ENCODE assay signal across 8 cellular contexts in the genomic region with DNA sequence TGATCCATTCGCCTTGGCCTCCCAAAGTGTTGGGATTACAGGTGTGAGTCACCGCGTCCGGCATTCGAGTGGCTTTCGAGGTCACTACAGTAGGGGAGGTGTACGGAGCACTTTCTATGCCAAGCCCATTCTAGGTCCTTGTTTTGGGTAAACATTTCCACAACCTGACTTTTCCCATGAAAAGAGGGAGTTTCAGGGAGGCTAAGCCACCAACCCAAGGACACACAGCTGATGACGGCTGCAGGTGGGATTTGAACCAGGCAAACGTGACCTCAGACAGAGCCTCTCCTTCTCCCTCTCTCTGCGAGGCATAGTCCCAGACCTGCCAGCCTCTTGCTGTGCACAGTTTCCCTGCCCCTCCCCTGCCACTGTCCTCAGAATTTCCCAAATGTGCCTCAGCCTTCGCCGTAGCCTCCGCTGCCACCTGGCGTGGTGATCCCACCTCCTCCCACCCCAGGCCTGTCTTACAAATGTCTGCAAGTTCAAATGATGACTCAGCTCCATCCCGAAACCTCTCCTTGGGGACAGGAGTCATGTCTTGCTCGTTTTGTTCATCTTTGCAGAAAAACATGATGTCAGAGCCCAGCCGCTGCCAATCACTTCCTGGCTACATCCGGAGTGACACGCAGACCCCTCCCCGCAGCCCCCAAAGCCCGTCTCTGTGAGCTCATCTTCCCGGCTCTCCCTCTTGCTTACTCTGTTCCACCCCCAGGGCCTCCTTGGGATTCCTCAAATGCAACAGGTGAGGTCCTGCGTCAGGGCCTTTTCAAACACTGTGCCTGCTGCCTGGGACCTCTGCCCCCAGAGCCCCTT. TPM values are rescaled to one million over a fixed set of nuclear protein-coding genes. Genes with fewer than 3 reads are reported as not detected.
DNase-seq lines count a peak whose midpoint lies in the region; ATAC-seq, FAIRE-seq and TF ChIP-seq lines count a peak whose summit lies in the region.

No MANE protein-coding gene starts in this region.

- peaks cover 8% of the 10 kb centered on the region for H3K4me1 Mint-ChIP-seq in T-helper 1 cell treated with Interleukin-12 subunit alpha and Interleukin-12 subunit beta and Interleukin-4 antibody, amounts not matched to agents 30 μg/mL and 1 μg/mL, for 36 hours (ENCODE audit: low read depth)

- H3K27ac ChIP-seq in foreskin keratinocyte: no peak overlapping the region

- H3K27me3 Mint-ChIP-seq in T-helper 1 cell treated with Interleukin-12 subunit alpha and Interleukin-12 subunit beta and Interleukin-4 antibody, amounts not matched to agents 30 μg/mL and 1 μg/mL, for 36 hours (ENCODE audit: low read depth): no peaks in the 10 kb centered on the region

- H3K27me3 ChIP-seq in foreskin keratinocyte: no peaks in the 10 kb centered on the region

- no peaks in the 10 kb centered on the region for H3K36me3 Mint-ChIP-seq in T-helper 1 cell treated with Interleukin-12 subunit alpha and Interleukin-12 subunit beta and Interleukin-4 antibody, amounts not matched to agents 30 μg/mL and 1 μg/mL, for 36 hours (ENCODE audit: low read depth)

- H3K9me3 Mint-ChIP-seq in T-helper 1 cell treated with Interleukin-12 subunit alpha and Interleukin-12 subunit beta and Interleukin-4 antibody, amounts not matched to agents 30 μg/mL and 1 μg/mL, for 36 hours: no peaks in the 10 kb centered on the region

- DNase-seq in stimulated activated CD4-positive, alpha-beta T cell treated with anti-CD3 and anti-CD28 coated beads, Interleukin-15, amount 100 ng/mL, for 24 hours: peak; percentile 73
- DNase-seq in stimulated activated CD4-positive, alpha-beta T cell treated with anti-CD3 and anti-CD28 coated beads, Interleukin-2, amount 100 ng/mL, for 48 hours: no peak
- DNase-seq in foreskin keratinocyte: peak; percentile 81 to 88
- DNase-seq in urothelium cell line (ENCODE audit: low spot score): peak; percentile 80
- DNase-seq in NCI-H2107 treated with DMSO at 0.1 percent for 48 hours (lab: John Stamatoyannopoulos, UW; ENCODE audit: unreplicated experiment): no peak
- no peak for DNase-seq in NCI-H146 (lab: John Stamatoyannopoulos, UW)

- ATAC-seq in foreskin keratinocyte (peak; percentile 79), GM19351 (IDR thresholded peaks at IDR 0.05; ENCODE audit: unreplicated experiment) (no peak)

- H3K4me1 ChIP-seq in foreskin keratinocyte: peaks cover 4% of the 10 kb centered on the region

- peak; percentile 17 for FAIRE-seq in urothelium cell line (lab: Jason Lieb, UNC)

- H3K4me3 Mint-ChIP-seq in T-helper 1 cell treated with Interleukin-12 subunit alpha and Interleukin-12 subunit beta and Interleukin-4 antibody, amounts not matched to agents 30 μg/mL and 1 μg/mL, for 36 hours: no peak overlapping the region

- H3K27ac Mint-ChIP-seq in T-helper 1 cell treated with Interleukin-12 subunit alpha and Interleukin-12 subunit beta and Interleukin-4 antibody, amounts not matched to agents 30 μg/mL and 1 μg/mL, for 36 hours: peak overlapping the region; percentile 52

- TF ChIP-seq CTCF in foreskin keratinocyte (conservative IDR thresholded peaks at IDR 0.05): peak; percentile 35

RNA-seq across cellular contexts. Expression of a gene that starts 6.6 kb away (rescaled TPM):
- 39.5 and 40.9 TPM in 2 replicates for total RNA-seq in foreskin keratinocyte
- 49.8 and 51.1 TPM in 2 replicates for polyA plus RNA-seq in foreskin keratinocyte

RNA-seq across cellular contexts. Expression of a gene that starts 12.5 kb away (rescaled TPM):
- total RNA-seq in foreskin keratinocyte: 134 and 170 TPM in 2 replicates
- 74.5 and 96.6 TPM in 2 replicates for polyA plus RNA-seq in foreskin keratinocyte

RNA-seq across cellular contexts. Expression of a gene that starts 41.9 kb away (rescaled TPM):
- 130 and 149 TPM in 2 replicates for total RNA-seq in foreskin keratinocyte
- polyA plus RNA-seq in foreskin keratinocyte: 280 and 281 TPM in 2 replicates

Comparison
In these comparisons a context has a peak if more than half of its experiments do, and no peak if none do; other contexts are left out.
1. DNase-seq: peak in stimulated activated CD4-positive, alpha-beta T cell treated with anti-CD3 and anti-CD28 coated beads, Interleukin-15, amount 100 ng/mL, for 24 hours (single experiment), foreskin keratinocyte (2 of 2) and urothelium cell line (single experiment); none in stimulated activated CD4-positive, alpha-beta T cell treated with anti-CD3 and anti-CD28 coated beads, Interleukin-2, amount 100 ng/mL, for 48 hours (0 of 2), NCI-H2107 treated with DMSO at 0.1 percent for 48 hours (single experiment) and NCI-H146 (single experiment).